In genomic region chr1:232142403-232143314, GRCh38 we compare ENCODE assay signal across 8 cellular contexts.
DNase-seq lines count a peak whose midpoint lies in the region; TF ChIP-seq lines count a peak whose summit lies in the region.

No MANE protein-coding gene starts in this region.

- H3K36me3 ChIP-seq in fibroblast of lung (ENCODE audit: control insufficient read depth, insufficient read depth, low read length), result no peaks in the 10 kb centered on the region

- H3K9ac ChIP-seq in fibroblast of lung (ENCODE audit: insufficient read depth, low read length), result no peak overlapping the region

- H3K9me3 ChIP-seq in fibroblast of lung (ENCODE audit: control insufficient read depth, insufficient read depth, low read depth, low read length), result no peaks in the 10 kb centered on the region

- DNase-seq in AG08396 (ENCODE audit: low spot score) (peak; percentile 29), RPMI7951 (ENCODE audit: low read depth) (peak; percentile 92), fibroblast of lung (ENCODE audit: low read depth in 2 of 2) (peak; percentile 86 to 97), neural crest cell (ENCODE audit: low read depth, low spot score) (no peak), GF-D8 (lab: John Stamatoyannopoulos, UW) (no peak), NCI-H2196 (lab: John Stamatoyannopoulos, UW; ENCODE audit: unreplicated experiment) (no peak), SHP77 treated with DMSO at 0.1 percent for 48 hours (lab: John Stamatoyannopoulos, UW) (no peak), NCI-H2029 (lab: John Stamatoyannopoulos, UW) (no peak)

- no peaks in the 10 kb centered on the region for H3K79me2 ChIP-seq in fibroblast of lung (ENCODE audit: control insufficient read depth, insufficient read depth, low read length)

- no peak overlapping the region for H3K4me3 ChIP-seq in fibroblast of lung (replicated peaks in 1 of 4; ENCODE audit: control extremely low read depth in 1 of 4, insufficient read depth in 1 of 4, low read depth in 3 of 4, low read length in 4 of 4)

- no peak overlapping the region for H3K4me3 Mint-ChIP-seq in neural crest cell

- H3K4me1 ChIP-seq in fibroblast of lung (ENCODE audit: control insufficient read depth, extremely low read depth, insufficient read depth, low read length), result peaks cover 3% of the 10 kb centered on the region

- peaks cover 7% of the 10 kb centered on the region for H3K4me1 Mint-ChIP-seq in neural crest cell

- no peaks in the 10 kb centered on the region for H4K20me1 ChIP-seq in fibroblast of lung (ENCODE audit: control insufficient read depth, extremely low read depth, insufficient read depth, low read length)

- H3K27me3 ChIP-seq in fibroblast of lung (ENCODE audit: control insufficient read depth, insufficient read depth, low read length), result no peaks in the 10 kb centered on the region

- TF ChIP-seq CTCF in fibroblast of lung (conservative IDR thresholded peaks at IDR 0.05 in 1 of 2, IDR thresholded peaks at IDR 0.05 in 1 of 2; ENCODE audit: low read depth in 1 of 2, low read length in 2 of 2) (no peak), neural crest cell (conservative IDR thresholded peaks at IDR 0.05) (no peak)

- H3K36me3 Mint-ChIP-seq in neural crest cell (ENCODE audit: low read depth), result no peaks in the 10 kb centered on the region

- no peak overlapping the region for H2AFZ ChIP-seq in fibroblast of lung (ENCODE audit: low read length)

- peak overlapping the region; percentile 31 for H3K27ac Mint-ChIP-seq in neural crest cell (ENCODE audit: unreplicated experiment)

- no peak overlapping the region for H3K27ac ChIP-seq in fibroblast of lung (ENCODE audit: insufficient read depth, low read length)

- H3K9me3 Mint-ChIP-seq in neural crest cell, result peaks cover 10% of the 10 kb centered on the region

- no peak overlapping the region for H3K4me2 ChIP-seq in fibroblast of lung (ENCODE audit: extremely low read depth, insufficient read depth, low read length)

- H3K27me3 Mint-ChIP-seq in neural crest cell (ENCODE audit: low read depth), result no peaks in the 10 kb centered on the region

Comparison
In these comparisons a context has a peak if more than half of its experiments do, and no peak if none do; other contexts are left out.
1. DNase-seq: peak in AG08396 (single experiment), RPMI7951 (single experiment) and fibroblast of lung (2 of 2); none in neural crest cell (single experiment), GF-D8 (single experiment), NCI-H2196 (single experiment), SHP77 treated with DMSO at 0.1 percent for 48 hours (single experiment) and NCI-H2029 (single experiment).